Comparison of ENCODE assay signal across 1 cellular context in genomic region chr10:75235375-75236177, GRCh38.
TF ChIP-seq lines count a peak whose summit lies in the region.

Gene COMTD1 (minus strand): TSS chr10:75235957. CDS start chr10:75235928, 29 bp downstream.

TF ChIP-seq in HepG2, 621 proteins besides CTCF, POLR2A, EP300 and RAD21 (continued from another document and continues in another):
- TF ChIP-seq ATF6 (CRISPR knock-in tag; conservative IDR thresholded peaks at IDR 0.05): no peak; the same call in 1 of the 2 replicates
- peak; percentile 15; the same call in 1 of the 2 replicates for TF ChIP-seq MLXIP (CRISPR knock-in tag; IDR thresholded peaks at IDR 0.05; ENCODE audit: borderline replicate concordance)
- peak; percentile 71; the same call in 1 of the 2 replicates for TF ChIP-seq CCDC6 (CRISPR knock-in tag; IDR thresholded peaks at IDR 0.05)
- TF ChIP-seq ELK4 (CRISPR knock-in tag; IDR thresholded peaks at IDR 0.05; ENCODE audit: borderline replicate concordance): no peak
- TF ChIP-seq ZNF513 (CRISPR knock-in tag; conservative IDR thresholded peaks at IDR 0.05): no peak
- TF ChIP-seq MXD4 (CRISPR knock-in tag; IDR thresholded peaks at IDR 0.05): peak; percentile 82; the same call in 1 of the 2 replicates
- TF ChIP-seq PATZ1 (CRISPR knock-in tag; IDR thresholded peaks at IDR 0.05): peak; percentile 20; the same call in 1 of the 2 replicates
- TF ChIP-seq ZNF407 (CRISPR knock-in tag; IDR thresholded peaks at IDR 0.05; ENCODE audit: not compliant biosample characterization): no peak
- TF ChIP-seq ZNF563 (CRISPR knock-in tag; IDR thresholded peaks at IDR 0.05): no peak; the same call in 1 of the 2 replicates
- TF ChIP-seq FOXK2 (IDR thresholded peaks at IDR 0.05): no peak
- TF ChIP-seq U2AF2 (IDR thresholded peaks at IDR 0.05; ENCODE audit: low read depth, low read length): no peak
- no peak for TF ChIP-seq KDM5A (IDR thresholded peaks at IDR 0.05; ENCODE audit: borderline replicate concordance, low read length)
- TF ChIP-seq DBP (CRISPR knock-in tag; IDR thresholded peaks at IDR 0.05; ENCODE audit: not compliant biosample characterization): no peak
- no peak for TF ChIP-seq ZBTB49 (CRISPR knock-in tag; IDR thresholded peaks at IDR 0.05; ENCODE audit: borderline replicate concordance)
- TF ChIP-seq ZFYVE20 (CRISPR knock-in tag; IDR thresholded peaks at IDR 0.05; ENCODE audit: borderline replicate concordance, low read depth): no peak; the same call in 1 of the 2 replicates
- no peak for TF ChIP-seq PBX2 (CRISPR knock-in tag; IDR thresholded peaks at IDR 0.05)
- TF ChIP-seq GPBP1L1 (CRISPR knock-in tag; IDR thresholded peaks at IDR 0.05): no peak
- no peak for TF ChIP-seq STAT5B (CRISPR knock-in tag; IDR thresholded peaks at IDR 0.05)
- 0 out of 2 replicates have a peak, but pooled peaks have one; percentile 30 for TF ChIP-seq FOXO1 (CRISPR knock-in tag; IDR thresholded peaks at IDR 0.05)
- no peak for TF ChIP-seq HNRNPK (IDR thresholded peaks at IDR 0.05; ENCODE audit: low read depth, low read length, poor library complexity, severe bottlenecking)
- TF ChIP-seq POLR2AphosphoS2 (IDR thresholded peaks at IDR 0.05; ENCODE audit: low read depth, low read length): no peak
- no peak for TF ChIP-seq PAX8 (CRISPR knock-in tag; IDR thresholded peaks at IDR 0.05; ENCODE audit: borderline replicate concordance)
- no peak for TF ChIP-seq ZFP36L2 (CRISPR knock-in tag; IDR thresholded peaks at IDR 0.05)
- TF ChIP-seq FOXM1 (CRISPR knock-in tag; IDR thresholded peaks at IDR 0.05): no peak
- TF ChIP-seq ZNF562 (CRISPR knock-in tag; IDR thresholded peaks at IDR 0.05; ENCODE audit: borderline replicate concordance): no peak
- no peak for TF ChIP-seq MZF1 (CRISPR knock-in tag; IDR thresholded peaks at IDR 0.05; ENCODE audit: borderline replicate concordance)
- TF ChIP-seq ZNF766 (CRISPR knock-in tag; IDR thresholded peaks at IDR 0.05; ENCODE audit: borderline replicate concordance): no peak
- no peak for TF ChIP-seq ZNF672 (CRISPR knock-in tag; IDR thresholded peaks at IDR 0.05)
